26 cellular contexts compared by ENCODE assay signal in genomic region chr2:58938988-58939387, GRCh38.
DNase-seq lines count a peak whose midpoint lies in the region; ATAC-seq, FAIRE-seq and TF ChIP-seq lines count a peak whose summit lies in the region.
"Had no signal": no experiment of that assay in that cellular context is flagged by ENCODE, and none has a peak within 500 bp of the region (broad histone marks: within the 10 kb centered on the region; RNA-seq: fewer than 3 reads in every experiment).

No MANE protein-coding gene starts in this region.

- TF ChIP-seq POLR2A in endothelial cell of umbilical vein (IDR thresholded peaks at IDR 0.05; ENCODE audit: low read depth, low read length) (no peak), thyroid gland (IDR thresholded peaks at IDR 0.05) (no peak), GM18505 (IDR thresholded peaks at IDR 0.05; ENCODE audit: borderline replicate concordance, extremely low read depth, insufficient read depth, insufficient read length) (no peak)

- no peak for TF ChIP-seq CTCF in endothelial cell of umbilical vein (IDR thresholded peaks at IDR 0.05; ENCODE audit: extremely low read depth in 1 of 2, insufficient read depth in 1 of 2, low read depth in 1 of 2, low read length in 2 of 2)
- no peak for TF ChIP-seq CTCF in thyroid gland (IDR thresholded peaks at IDR 0.05)

- CTCF ChIA-PET in endothelial cell of umbilical vein (lab: Charles Lee) = no interaction called here

- DNase-seq in H4 (ENCODE audit: low spot score) = peak; percentile 13
- no peak for DNase-seq in SJSA1 (ENCODE audit: low read depth in 1 of 2, low spot score in 2 of 2)
- no peak for DNase-seq in endothelial cell of umbilical vein (ENCODE audit: low read depth, low spot score)
- no peak for DNase-seq in thyroid gland
- DNase-seq in germinal center (ENCODE audit: low spot score) = no peak
- DNase-seq: AML-193; C1 segment of cervical spinal cord; CD4-positive, alpha-beta memory T cell; COR-L47; GF-D8; H7; KBM-7; NCI-H1417; NCI-H1694; NCI-H2029 treated with DMSO at 0.1 percent for 48 hours; NCI-H446 treated with DMSO at 0.1 percent for 48 hours; NCI-H526 treated with DMSO at 0.1 percent for 48 hours; SHP77 had no signal

- intact Hi-C loops in endothelial cell of umbilical vein (cut with micrococcal nuclease) (no loop called here), thyroid gland (cut with DNase I) (no loop called here)

- H3K27ac ChIP-seq in SJSA1 (peak overlapping the region; percentile 86), endothelial cell of umbilical vein (ENCODE audit: insufficient read depth, low read depth, low read length) (no peak overlapping the region), thyroid gland (no peak overlapping the region)
- H3K27ac ChIP-seq: A549, RWPE1 had no signal

- no peaks in the 10 kb centered on the region for H4K20me1 ChIP-seq in endothelial cell of umbilical vein (replicated peaks; ENCODE audit: control insufficient read depth, extremely low read depth, insufficient read depth, low read length)

- no TSS peak for BruUV-seq in endothelial cell of umbilical vein (replicated peaks; lab: Mats Ljungman, UMichigan)

- WGBS in thyroid gland, 2 donors = 95% methylated on average over 1 of the region's 1 CpG

- POLR2A ChIA-PET in endothelial cell of umbilical vein (lab: Charles Lee) = no interaction called here

- no peak overlapping the region for H3K4me3 ChIP-seq in SJSA1
- no peak overlapping the region for H3K4me3 ChIP-seq in endothelial cell of umbilical vein (replicated peaks in 1 of 3; ENCODE audit: insufficient read depth in 1 of 3, low read depth in 1 of 3, low read length in 3 of 3)
- no peak overlapping the region for H3K4me3 ChIP-seq in thyroid gland (replicated peaks in 1 of 3)
- H3K4me3 ChIP-seq: A549 had no signal

- H3K9me3 ChIP-seq in SJSA1 (replicated peaks) (peaks cover 7% of the 10 kb centered on the region; the same call in 1 of the 2 replicates), endothelial cell of umbilical vein (replicated peaks; ENCODE audit: control insufficient read depth, insufficient read depth, low read length) (no peaks in the 10 kb centered on the region), thyroid gland (no peaks in the 10 kb centered on the region)

- H3K4me2 ChIP-seq in endothelial cell of umbilical vein (ENCODE audit: insufficient read depth, low read length) = no peak overlapping the region
- H3K4me2 ChIP-seq: A549 had no signal

- H3K27me3 ChIP-seq in SJSA1 (replicated peaks) (no peaks in the 10 kb centered on the region), endothelial cell of umbilical vein (ENCODE audit: control insufficient read depth in 2 of 2, insufficient read depth in 2 of 2, low read length in 2 of 2) (no peaks in the 10 kb centered on the region), thyroid gland (no peaks in the 10 kb centered on the region)

- no peaks in the 10 kb centered on the region for H3K9me1 ChIP-seq in endothelial cell of umbilical vein (replicated peaks; ENCODE audit: control insufficient read depth, extremely low read depth, insufficient read depth, low read length)

- H3K4me1 ChIP-seq in SJSA1 (replicated peaks) = peaks cover 18% of the 10 kb centered on the region
- no peaks in the 10 kb centered on the region for H3K4me1 ChIP-seq in endothelial cell of umbilical vein (ENCODE audit: control insufficient read depth, extremely low read depth, insufficient read depth, low read length)
- H3K4me1 ChIP-seq in thyroid gland = no peaks in the 10 kb centered on the region
- H3K4me1 ChIP-seq: A549 had no signal

- no peak for ATAC-seq in GM18861 (IDR thresholded peaks at IDR 0.05; ENCODE audit: unreplicated experiment)
- no peak for ATAC-seq in GM18505 (IDR thresholded peaks at IDR 0.05; ENCODE audit: unreplicated experiment)
- ATAC-seq: SK-N-SH treated with all-trans-retinoic acid at 6 μM for 48 hours had no signal

- no peak for FAIRE-seq in endothelial cell of umbilical vein (lab: Jason Lieb, UNC)
- FAIRE-seq: A549, GM12891, GM19239, HTR-8/SVneo had no signal

- H2AFZ ChIP-seq in endothelial cell of umbilical vein (ENCODE audit: low read depth, low read length) = no peak overlapping the region

- H3K36me3 ChIP-seq in SJSA1 = no peaks in the 10 kb centered on the region
- no peaks in the 10 kb centered on the region for H3K36me3 ChIP-seq in endothelial cell of umbilical vein (ENCODE audit: control insufficient read depth in 2 of 2, extremely low read depth in 1 of 2, insufficient read depth in 2 of 2, low read length in 2 of 2)
- H3K36me3 ChIP-seq in thyroid gland = no peaks in the 10 kb centered on the region

- no peak overlapping the region for H3K9ac ChIP-seq in endothelial cell of umbilical vein (replicated peaks; ENCODE audit: extremely low read depth, insufficient read depth, low read length)

- dilution Hi-C loops in endothelial cell of umbilical vein (cut with MboI; ENCODE audit: extremely low pct_ligation_motif_present, low sequenced_read_pairs) = no loop called here

- H3K79me2 ChIP-seq in endothelial cell of umbilical vein (ENCODE audit: control insufficient read depth, insufficient read depth, low read length) = no peaks in the 10 kb centered on the region

TF ChIP-seq in endothelial cell of umbilical vein, 7 proteins besides CTCF, POLR2A, EP300 and RAD21:
- TF ChIP-seq MAX (IDR thresholded peaks at IDR 0.05; ENCODE audit: insufficient read depth, insufficient read length) (no peak), GATA2 (IDR thresholded peaks at IDR 0.05; ENCODE audit: insufficient read depth, insufficient read length, low read depth, low read length) (peak; percentile 46)
